In the genomic region with DNA sequence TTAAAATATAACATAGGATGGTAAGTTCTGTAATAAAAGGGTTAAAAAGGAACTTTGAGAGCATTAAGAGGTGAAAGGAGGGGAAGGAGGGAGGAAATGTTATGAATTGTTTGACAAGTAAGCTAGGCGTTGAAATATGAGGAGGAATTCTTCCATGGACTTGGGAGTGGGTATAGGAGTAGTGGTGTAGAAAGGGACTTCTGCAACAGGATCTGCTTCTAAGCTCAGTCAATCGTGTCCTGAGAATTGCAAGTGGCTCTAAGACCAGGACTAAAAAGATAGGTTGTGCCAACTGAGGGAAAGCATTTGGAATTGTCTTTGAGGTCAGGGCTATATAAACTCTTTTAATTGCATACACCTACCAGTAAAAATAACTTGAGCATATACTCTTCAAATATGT, we compare ENCODE assay signal across 1 cellular context.
TF ChIP-seq lines count a peak whose summit lies in the region.

No MANE protein-coding gene starts in this region.

TF ChIP-seq in IMR-90, 13 proteins besides CTCF, POLR2A, EP300 and RAD21 (continued from another document):
- TF ChIP-seq ELK1 (IDR thresholded peaks at IDR 0.05; ENCODE audit: borderline replicate concordance, low read depth, low read length) = no peak
- TF ChIP-seq RFX5 (IDR thresholded peaks at IDR 0.05; ENCODE audit: low read depth, low read length) = no peak
- TF ChIP-seq BHLHE40 (IDR thresholded peaks at IDR 0.05; ENCODE audit: low read depth, low read length) = no peak
- no peak for TF ChIP-seq USF2 (IDR thresholded peaks at IDR 0.05; ENCODE audit: low read depth, low read length)
- no peak for TF ChIP-seq CHD1 (IDR thresholded peaks at IDR 0.05; ENCODE audit: low read depth, low read length)
- no peak for TF ChIP-seq NFE2L2 (IDR thresholded peaks at IDR 0.05; ENCODE audit: low read depth, low read length)
- no peak for TF ChIP-seq SMC3 (IDR thresholded peaks at IDR 0.05; ENCODE audit: low read depth, low read length)
